22 cellular contexts compared by ENCODE assay signal in genomic region chr7:43643842-43644241, GRCh38.
DNase-seq lines count a peak whose midpoint lies in the region; ATAC-seq, FAIRE-seq and TF ChIP-seq lines count a peak whose summit lies in the region.
"Had no signal": no experiment of that assay in that cellular context is flagged by ENCODE, and none has a peak within 500 bp of the region (broad histone marks: within the 10 kb centered on the region; RNA-seq: fewer than 3 reads in every experiment).

No MANE protein-coding gene starts in this region.

- H4K20me1 ChIP-seq in SU-DHL-6 (ENCODE audit: low read depth, low read length): no peaks in the 10 kb centered on the region

- H3K27me3 ChIP-seq in SU-DHL-6 (ENCODE audit: low read length) (no peaks in the 10 kb centered on the region), pancreas (no peaks in the 10 kb centered on the region)
- H3K27me3 ChIP-seq: breast epithelium, heart left ventricle, suprapubic skin had no signal

- TF ChIP-seq CTCF in SU-DHL-6 (IDR thresholded peaks at IDR 0.05; ENCODE audit: insufficient read depth, low read length, poor library complexity, severe bottlenecking) (no peak), endothelial cell (IDR thresholded peaks at IDR 0.05; ENCODE audit: unreplicated experiment) (no peak), mucosa of descending colon (IDR thresholded peaks at IDR 0.05) (no peak), pancreas (IDR thresholded peaks at IDR 0.05) (no peak)

- H3K27ac ChIP-seq in SU-DHL-6 (ENCODE audit: low read depth, low read length) (peak overlapping the region; percentile 84), pancreas (no peak overlapping the region)
- H3K27ac ChIP-seq: breast epithelium, suprapubic skin had no signal

- peaks cover 90% of the 10 kb centered on the region for H3F3A ChIP-seq in SU-DHL-6 (ENCODE audit: insufficient read depth)

- H3K9ac ChIP-seq in SU-DHL-6 (ENCODE audit: low read length): peak overlapping the region; percentile 35

- H3K4me1 Mint-ChIP-seq in activated naive CD4-positive, alpha-beta T cell treated with anti-CD3 and anti-CD28 coated beads for 36 hours (ENCODE audit: low read depth): peaks cover 91% of the 10 kb centered on the region
- H3K4me1 Mint-ChIP-seq in endothelial cell (ENCODE audit: unreplicated experiment): peaks cover 74% of the 10 kb centered on the region
- peaks cover 55 to 83% of the 10 kb centered on the region in 2 donors for H3K4me1 Mint-ChIP-seq in stimulated activated naive B cell treated with anti-CD40 and anti-IgM and Interleukin-4, amounts not matched to agents 10 μg/mL and 1 μg/mL and 100 μg/mL, for 72 hours

- H3K27me3 Mint-ChIP-seq in activated naive CD4-positive, alpha-beta T cell treated with anti-CD3 and anti-CD28 coated beads for 36 hours (ENCODE audit: low read depth): no peaks in the 10 kb centered on the region
- H3K27me3 Mint-ChIP-seq in endothelial cell (ENCODE audit: unreplicated experiment): peaks cover 10% of the 10 kb centered on the region
- no peaks in the 10 kb centered on the region for H3K27me3 Mint-ChIP-seq in stimulated activated naive B cell treated with anti-CD40 and anti-IgM and Interleukin-4, amounts not matched to agents 10 μg/mL and 1 μg/mL and 100 μg/mL, for 72 hours

- intact Hi-C loops in activated naive CD4-positive, alpha-beta T cell treated with anti-CD3 and anti-CD28 coated beads for 36 hours (cut with micrococcal nuclease): no loop called here
- intact Hi-C loops in mucosa of descending colon (cut with DNase I, micrococcal nuclease) (no loop called here), pancreas (cut with DNase I) (no loop called here)

- H2AFZ ChIP-seq in SU-DHL-6 (ENCODE audit: low read depth, low read length, severe bottlenecking): no peak overlapping the region

- no peak for ATAC-seq in stimulated activated naive B cell treated with anti-CD40 and anti-IgM and Interleukin-4, amounts not matched to agents 10 μg/mL and 1 μg/mL and 100 μg/mL, for 72 hours (replicated peaks)
- ATAC-seq in mucosa of descending colon (no peak), pancreas (no peak)
- ATAC-seq: heart left ventricle, sciatic nerve had no signal

- H3K4me1 ChIP-seq in mucosa of descending colon (ENCODE audit: low read depth) (peaks cover 22% of the 10 kb centered on the region), pancreas (peaks cover 11 to 33% (median 31%) of the 10 kb centered on the region in 3 donors)

- H3K4me3 ChIP-seq in SU-DHL-6 (ENCODE audit: insufficient read depth, low read length, poor library complexity, severe bottlenecking): no peak overlapping the region
- H3K4me3 ChIP-seq in mucosa of descending colon: no peak overlapping the region
- no peak overlapping the region for H3K4me3 ChIP-seq in pancreas
- H3K4me3 ChIP-seq: breast epithelium, heart left ventricle, lung, suprapubic skin had no signal

- peaks cover 19% of the 10 kb centered on the region; the same call in 1 of the 2 replicates for H3K36me3 ChIP-seq in SU-DHL-6 (ENCODE audit: low read length)
- H3K36me3 ChIP-seq in mucosa of descending colon (ENCODE audit: low read depth): no peaks in the 10 kb centered on the region
- H3K36me3 ChIP-seq in pancreas: peaks cover 0 to 6% (median 0%) of the 10 kb centered on the region in 3 donors
- H3K36me3 ChIP-seq: breast epithelium had no signal

- peak overlapping the region; percentile 53 for H3K27ac Mint-ChIP-seq in activated naive CD4-positive, alpha-beta T cell treated with anti-CD3 and anti-CD28 coated beads for 36 hours
- peak overlapping the region; percentile 32 for H3K27ac Mint-ChIP-seq in endothelial cell (ENCODE audit: unreplicated experiment)
- peak overlapping the region; percentile 85 for H3K27ac Mint-ChIP-seq in stimulated activated naive B cell treated with anti-CD40 and anti-IgM and Interleukin-4, amounts not matched to agents 10 μg/mL and 1 μg/mL and 100 μg/mL, for 72 hours

- no peak for DNase-seq in activated naive CD4-positive, alpha-beta T cell treated with anti-CD3 and anti-CD28 coated beads for 36 hours
- no peak for DNase-seq in activated naive CD4-positive, alpha-beta T cell treated with anti-CD3 and anti-CD28 coated beads, Interleukin-2, amount 50 U/mL, for 16 hours
- DNase-seq in endothelial cell (ENCODE audit: low spot score) (no peak), NCI-H524 (lab: John Stamatoyannopoulos, UW) (no peak), mucosa of descending colon (no peak), pancreas (no peak)
- DNase-seq in stimulated activated naive B cell treated with anti-CD40 and anti-IgM and Interleukin-4, amounts not matched to agents 10 μg/mL and 1 μg/mL and 100 μg/mL, for 72 hours: no peak
- DNase-seq: activated CD4-positive, alpha-beta T cell treated with anti-CD3 and anti-CD28 coated beads for 4 hours; activated effector memory CD4-positive, alpha-beta T cell treated with Interleukin-2 at 50 U/mL for 16 hours; GDM1; Kasumi-1; NCI-H2171 treated with DMSO at 0.1 percent for 48 hours; NCI-H774; stimulated activated CD4-positive, alpha-beta T cell treated with anti-CD3 and anti-CD28 coated beads, Interleukin-1b, Interleukin-23, amount 100 ng/mL, for 48 hours had no signal

- peaks cover 25% of the 10 kb centered on the region for H3K79me2 ChIP-seq in SU-DHL-6 (ENCODE audit: insufficient read depth, low read length)

- H3K4me2 ChIP-seq in SU-DHL-6 (ENCODE audit: low read depth, low read length, poor library complexity, severe bottlenecking): peak overlapping the region; percentile 28

- no peaks in the 10 kb centered on the region for H3K9me2 ChIP-seq in SU-DHL-6 (replicated peaks; ENCODE audit: insufficient read depth, low read length)

- no peak overlapping the region for H3K4me3 Mint-ChIP-seq in activated naive CD4-positive, alpha-beta T cell treated with anti-CD3 and anti-CD28 coated beads for 36 hours
- H3K4me3 Mint-ChIP-seq in endothelial cell (ENCODE audit: unreplicated experiment): no peak overlapping the region
- H3K4me3 Mint-ChIP-seq in stimulated activated naive B cell treated with anti-CD40 and anti-IgM and Interleukin-4, amounts not matched to agents 10 μg/mL and 1 μg/mL and 100 μg/mL, for 72 hours: no peak overlapping the region

- no peak for FAIRE-seq in pancreas (lab: Jason Lieb, UNC)
- FAIRE-seq: GM12891, islet of Langerhans had no signal

- CTCF ChIA-PET in activated naive CD4-positive, alpha-beta T cell treated with anti-CD3 and anti-CD28 coated beads for 36 hours (lab: Charles Lee): interaction anchor here (2.4 to 10.7 kb wide), 2 partner anchors 56 to 57 kb away, joined by 14 to 172 read pairs; partner anchors contain the start of gene STK17A

- H3K9me3 Mint-ChIP-seq in activated naive CD4-positive, alpha-beta T cell treated with anti-CD3 and anti-CD28 coated beads for 36 hours: no peaks in the 10 kb centered on the region
- H3K9me3 Mint-ChIP-seq in endothelial cell (ENCODE audit: unreplicated experiment): no peaks in the 10 kb centered on the region
- no peaks in the 10 kb centered on the region for H3K9me3 Mint-ChIP-seq in stimulated activated naive B cell treated with anti-CD40 and anti-IgM and Interleukin-4, amounts not matched to agents 10 μg/mL and 1 μg/mL and 100 μg/mL, for 72 hours

- WGBS in pancreas, 2 donors: 84 to 86% methylated on average over 8 of the region's 8 CpGs

- H3K9me3 ChIP-seq in SU-DHL-6 (ENCODE audit: insufficient read depth, low read length) (no peaks in the 10 kb centered on the region), mucosa of descending colon (no peaks in the 10 kb centered on the region), pancreas (no peaks in the 10 kb centered on the region)
- H3K9me3 ChIP-seq: breast epithelium, heart left ventricle, suprapubic skin had no signal

- H3K36me3 Mint-ChIP-seq in activated naive CD4-positive, alpha-beta T cell treated with anti-CD3 and anti-CD28 coated beads for 36 hours (ENCODE audit: low read depth): peaks cover 60% of the 10 kb centered on the region
- peaks cover 25% of the 10 kb centered on the region for H3K36me3 Mint-ChIP-seq in endothelial cell (ENCODE audit: low read depth, unreplicated experiment)
- H3K36me3 Mint-ChIP-seq in stimulated activated naive B cell treated with anti-CD40 and anti-IgM and Interleukin-4, amounts not matched to agents 10 μg/mL and 1 μg/mL and 100 μg/mL, for 72 hours: peaks cover 44 to 77% of the 10 kb centered on the region in 2 donors

Comparison
In these comparisons a context has a peak if more than half of its experiments do, and no peak if none do; other contexts are left out.
1. H3K27ac Mint-ChIP-seq: peak in every context shown above with its lines; median percentile 85 in stimulated activated naive B cell treated with anti-CD40 and anti-IgM and Interleukin-4, amounts not matched to agents 10 μg/mL and 1 μg/mL and 100 μg/mL, for 72 hours; 53 in activated naive CD4-positive, alpha-beta T cell treated with anti-CD3 and anti-CD28 coated beads for 36 hours; 32 in endothelial cell.